9 cellular contexts compared by ENCODE assay signal in genomic region chr2:169069341-169069740, GRCh38. TPM values are rescaled to one million over a fixed set of nuclear protein-coding genes. Genes with fewer than 3 reads are reported as not detected.
DNase-seq lines count a peak whose midpoint lies in the region; ATAC-seq and TF ChIP-seq lines count a peak whose summit lies in the region.
"Had no signal": no experiment of that assay in that cellular context is flagged by ENCODE, and none has a peak within 500 bp of the region (broad histone marks: within the 10 kb centered on the region; RNA-seq: fewer than 3 reads in every experiment).

DHRS9 (plus strand) TSS chr2:169069563; CDS start chr2:169081582, 12,019 bp downstream.

- H3K27ac ChIP-seq in right atrium auricular region (no peak within 1 kb of the TSS), transverse colon (peak within 1 kb of the TSS; percentile 6 to 79 (median 66))

- TF ChIP-seq POLR2A in transverse colon (IDR thresholded peaks at IDR 0.05), result peak; percentile 61

- H3K27me3 ChIP-seq in right atrium auricular region (no peaks in the 10 kb centered on the region), transverse colon (no peaks in the 10 kb centered on the region)

- in situ Hi-C loops in transverse colon (cut with MboI; ENCODE audit: low pct_ligation_motif_present in 1 of 4, low pct_unique_long_range_greater_than_20kb in 1 of 4, low sequenced_read_pairs in 3 of 4), result no loop called here

- H3K9me3 ChIP-seq in right atrium auricular region (no peaks in the 10 kb centered on the region), transverse colon (no peaks in the 10 kb centered on the region)

- TF ChIP-seq CTCF in right atrium auricular region (IDR thresholded peaks at IDR 0.05), result no peak
- TF ChIP-seq CTCF in transverse colon (IDR thresholded peaks at IDR 0.05), result no peak

- ATAC-seq in left ventricle myocardium superior (no peak), HG03159 (IDR thresholded peaks at IDR 0.05; ENCODE audit: unreplicated experiment) (no peak), HG03139 (IDR thresholded peaks at IDR 0.05; ENCODE audit: unreplicated experiment) (no peak)

- no peaks in the 10 kb centered on the region for H3K36me3 ChIP-seq in right atrium auricular region
- H3K36me3 ChIP-seq in transverse colon, result no peaks in the 10 kb centered on the region

- H3K4me3 ChIP-seq in right atrium auricular region (no peak within 1 kb of the TSS), transverse colon (peak within 1 kb of the TSS in 2 of 4 donors; percentile 22 to 40)

- TF ChIP-seq EP300 in transverse colon (IDR thresholded peaks at IDR 0.05; ENCODE audit: low read depth), result no peak

- H3K4me1 ChIP-seq in right atrium auricular region (peaks cover 0 to 12% of the 10 kb centered on the region in 2 donors), transverse colon (peaks cover 0 to 50% (median 10%) of the 10 kb centered on the region in 4 donors)

- 52 to 65% methylated on average over 2 to 5 of the region's 5 CpGs for WGBS in transverse colon (ENCODE audit: low coverage in 1 of 2), 2 donors

- intact Hi-C loops in left ventricle myocardium superior (cut with micrococcal nuclease), result no loop called here
- intact Hi-C loops in head of caudate nucleus (cut with DNase I), result no loop called here
- intact Hi-C loops in transverse colon (cut with DNase I; ENCODE audit: low total_unique reads), result no loop called here

- no peak for DNase-seq in right atrium auricular region (ENCODE audit: low spot score)
- DNase-seq in left ventricle myocardium superior, result no peak
- DNase-seq in SKM-1 (lab: John Stamatoyannopoulos, UW; ENCODE audit: unreplicated experiment), result peak; percentile 86
- peak in 27 of 42 donors; percentile 10 to 77 (median 35) for DNase-seq in head of caudate nucleus
- DNase-seq in transverse colon, result peak; percentile 63
- no peak for DNase-seq in NCI-H2107 (lab: John Stamatoyannopoulos, UW)
- DNase-seq: RPMI8226 had no signal

RNA-seq across cellular contexts. Expression of gene DHRS9, which starts in this region (rescaled TPM):
- total RNA-seq in right atrium auricular region (100 to 1,000 TPM in 1 of 2 donors, 10 to 100 TPM in 1; 31.4 to 135 TPM), left ventricle myocardium superior (0.74 TPM), transverse colon (100 to 1,000 TPM in 3 of 4 donors, 10 to 100 TPM in 1; 20.9 to 257 (median 153) TPM)

Comparison
In these comparisons a context has a peak if more than half of its experiments do, and no peak if none do; other contexts are left out.
1. RNA of gene DHRS9 (total RNA-seq): 20.9 to 257 TPM in transverse colon and 31.4 to 135 TPM in right atrium auricular region; 0.74 TPM in left ventricle myocardium superior (single experiment); every median in the first group is over 10 times any median in the second.
2. DNase-seq: peak in SKM-1 (single experiment), head of caudate nucleus (27 of 42) and transverse colon (single experiment); none in right atrium auricular region (single experiment), left ventricle myocardium superior (single experiment) and NCI-H2107 (single experiment).
3. H3K27ac ChIP-seq: peak in transverse colon (4 of 4); none in right atrium auricular region (0 of 2).